ENCODE assay signal across 12 cellular contexts in genomic region chr10:86941991-86942421, GRCh38. TPM values are rescaled to one million over a fixed set of nuclear protein-coding genes. Genes with fewer than 3 reads are reported as not detected.
"Had no signal": no experiment of that assay in that cellular context is flagged by ENCODE, and none has a peak within 500 bp of the region (broad histone marks: within the 10 kb centered on the region; RNA-seq: fewer than 3 reads in every experiment).

No MANE protein-coding gene starts in this region.

- H3K36me3 ChIP-seq: ovary had no signal

- H3K9me3 ChIP-seq: ovary had no signal

- ATAC-seq: activated naive CD4-positive, alpha-beta T cell treated with anti-CD3 and anti-CD28 coated beads, Interleukin-2, amount 50 U/mL, for 72 hours; T-helper 17 cell had no signal

- DNase-seq: activated CD4-positive, alpha-beta T cell treated with anti-CD3 and anti-CD28 coated beads, Interleukin-2, amount 50 U/mL, for 1 hour; activated effector memory CD4-positive, alpha-beta T cell treated with Interleukin-2 at 50 U/mL for 16 hours; activated T-cell treated with anti-CD3 and anti-CD28 coated beads, Interleukin-2, amount 50 U/mL, for 1 hour; amniotic stem cell; immature natural killer cell; mammary epithelial cell; stimulated activated CD4-positive, alpha-beta T cell treated with anti-CD3 and anti-CD28 coated beads, Interleukin-15, amount 100 ng/mL, for 24 hours; stimulated activated CD4-positive, alpha-beta T cell treated with anti-CD3 and anti-CD28 coated beads, Interleukin-4, amount 100 ng/mL, for 24 hours; T-helper 17 cell; trophoblast cell had no signal

- H3K27ac ChIP-seq: ovary had no signal

- H3K27me3 ChIP-seq: ovary had no signal

- H3K4me3 ChIP-seq: ovary had no signal

RNA-seq across cellular contexts. Expression of gene MMRN2, which starts 15.4 kb away (rescaled TPM):
- total RNA-seq: activated naive CD4-positive, alpha-beta T cell treated with anti-CD3 and anti-CD28 coated beads, Interleukin-2, amount 50 U/mL, for 72 hours had no signal

RNA-seq across cellular contexts. Expression of gene SNCG, which starts 16.4 kb away (rescaled TPM):
- total RNA-seq: T-helper 17 cell had no signal

RNA-seq across cellular contexts. Expression of gene ADIRF, which starts 26.3 kb away (rescaled TPM):
- total RNA-seq: activated naive CD4-positive, alpha-beta T cell treated with anti-CD3 and anti-CD28 coated beads, Interleukin-2, amount 50 U/mL, for 72 hours had no signal
